ENCODE assay signal across 9 cellular contexts in the genomic region with DNA sequence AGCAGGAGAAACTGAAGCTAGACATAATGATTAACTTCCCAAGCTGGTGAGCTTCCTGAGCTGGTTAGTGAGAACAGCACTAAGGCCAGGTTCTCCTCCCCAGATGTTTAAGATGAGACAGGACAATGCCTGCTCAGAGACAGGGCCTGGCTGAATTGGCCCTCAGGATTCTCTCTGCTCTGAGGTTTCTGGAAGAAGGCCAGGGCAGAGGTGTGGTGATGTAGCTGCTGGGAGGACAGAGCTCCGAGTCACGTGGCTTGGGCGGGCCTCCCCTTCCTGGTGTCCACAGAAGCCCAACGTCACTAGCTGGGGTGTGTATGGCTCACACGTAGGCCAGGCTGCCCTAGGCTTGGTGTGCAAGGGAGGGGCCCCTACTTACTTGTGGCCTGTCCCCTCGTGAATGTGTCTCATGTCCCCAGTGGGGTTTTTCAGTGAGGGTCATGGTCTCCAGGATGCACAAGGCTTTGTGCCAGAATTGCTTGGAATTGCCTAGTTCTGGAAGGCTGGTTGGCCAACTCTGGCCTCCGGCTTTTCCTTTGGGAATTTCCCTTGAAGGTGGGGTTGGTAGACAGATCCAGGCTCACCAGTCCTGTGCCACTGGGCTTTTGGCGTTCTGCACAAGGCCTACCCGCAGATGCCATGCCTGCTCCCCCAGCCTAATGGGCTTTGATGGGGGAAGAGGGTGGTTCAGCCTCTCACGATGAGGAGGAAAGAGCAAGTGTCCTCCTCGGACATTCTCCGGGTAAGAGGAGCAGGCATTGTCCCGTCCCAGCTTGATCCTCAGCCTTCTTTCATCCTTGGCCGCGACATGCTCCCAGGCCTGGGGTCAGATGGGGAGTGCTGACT. TPM values are rescaled to one million over a fixed set of nuclear protein-coding genes. Genes with fewer than 3 reads are reported as not detected.
A peak's percentile ranks its signal among the peaks of the same experiment; 100 is the strongest.
DNase-seq lines count a peak whose midpoint lies in the region; ATAC-seq, FAIRE-seq and TF ChIP-seq lines count a peak whose summit lies in the region.
"Had no signal": no experiment of that assay in that cellular context is flagged by ENCODE, and none has a peak within 500 bp of the region (broad histone marks: within the 10 kb centered on the region; RNA-seq: fewer than 3 reads in every experiment).

No MANE protein-coding gene starts in this region.

- H3K36me3 ChIP-seq in K562 (ENCODE audit: control insufficient read depth, insufficient read depth, low read length) (no peaks in the 10 kb centered on the region), vagina (no peaks in the 10 kb centered on the region)

- H3K27ac ChIP-seq in K562 (ENCODE audit: extremely low read depth, low read depth, low read length) (no peak overlapping the region), vagina (peak overlapping the region; percentile 78)

- intact Hi-C loops in K562 (cut with micrococcal nuclease), result no loop called here
- intact Hi-C loops in vagina (cut with DNase I), result no loop called here

- H3K4me2 ChIP-seq in K562 (ENCODE audit: insufficient read depth, low read length), result peak overlapping the region; percentile 22; the same call in 1 of the 2 replicates

- H3K4me1 ChIP-seq in K562 (replicated peaks in 1 of 2; ENCODE audit: control insufficient read depth in 2 of 2, insufficient read depth in 2 of 2, low read length in 2 of 2) (peaks cover 9 to 15% of the 10 kb centered on the region in 2 experiments; a peak in 4 of 5 replicates), vagina (peaks cover 46% of the 10 kb centered on the region)

- CTCF ChIA-PET in K562 (lab: Yijun Ruan, JAX; ENCODE audit: low intra/inter-chr PET ratio), result no interaction called here

- no peak for TF ChIP-seq EP300 in K562 (IDR thresholded peaks at IDR 0.05; ENCODE audit: low read length)

- FAIRE-seq in K562 (lab: Jason Lieb, UNC), result peak; percentile 65

- peak; percentile 60 for DNase-seq in activated CD4-positive, CD25-positive, alpha-beta regulatory T cell treated with anti-CD3 and anti-CD28 coated beads, Interleukin-2, amount 50 U/mL, for 72 hours
- no peak for DNase-seq in activated CD4-positive, CD25-positive, alpha-beta regulatory T cell (lab: John Stamatoyannopoulos, UW)
- DNase-seq in NOMO-1 treated with dmso at 0.1 percent for 144 hours (lab: John Stamatoyannopoulos, UW; ENCODE audit: unreplicated experiment) (peak; percentile 60), K562 (ENCODE audit: extremely low read depth in 1 of 4, low spot score in 3 of 4) (peak; percentile 55 to 73 (median 67)), lung microvascular endothelial cell (ENCODE audit: low read depth in 2 of 2) (peak; percentile 58 to 94), vagina (ENCODE audit: extremely low spot score in 2 of 2) (no peak), UCSD-AML1 (lab: John Stamatoyannopoulos, UW; ENCODE audit: unreplicated experiment) (no peak)

- H3K9ac ChIP-seq in K562 (ENCODE audit: insufficient read depth in 1 of 2, low read depth in 2 of 2, low read length in 2 of 2), result no peak overlapping the region

- ATAC-seq in HG02840 (IDR thresholded peaks at IDR 0.05; ENCODE audit: low FRiP score, unreplicated experiment) (peak; percentile 50), K562 (peak; percentile 89)

- 7% methylated on average over 10 of the region's 15 CpGs for WGBS in K562 (ENCODE audit: insufficient coverage, low coverage, missing lambda C conversion rate)

- BruUV-seq in K562 (replicated peaks; lab: Mats Ljungman, UMichigan), result no TSS peak

- POLR2A ChIA-PET in K562 (lab: Yijun Ruan, JAX), result interaction anchor here (0.6 kb wide), 1 partner anchor 29 kb away, joined by 5 read pairs; no protein-coding TSS in a partner anchor

- no peak for TF ChIP-seq POLR2A in K562 (conservative IDR thresholded peaks at IDR 0.05)
- no peak for TF ChIP-seq POLR2A in vagina (IDR thresholded peaks at IDR 0.05)

- H3K27me3 ChIP-seq in K562 (ENCODE audit: control insufficient read depth in 2 of 2, insufficient read depth in 2 of 2, low read length in 2 of 2) (peaks cover 0 to 33% of the 10 kb centered on the region in 2 experiments; a peak in 3 of 5 replicates), vagina (no peaks in the 10 kb centered on the region)

- in situ Hi-C loops in K562 (cut with MboI), result no loop called here

- H3K79me2 ChIP-seq in K562 (ENCODE audit: control insufficient read depth, insufficient read depth, low read length), result no peaks in the 10 kb centered on the region

- no peak for TF ChIP-seq RAD21 in K562 (CRISPR knock-in tag; conservative IDR thresholded peaks at IDR 0.05 in 1 of 2, IDR thresholded peaks at IDR 0.05 in 1 of 2)

- no peak for TF ChIP-seq CTCF in K562 (IDR thresholded peaks at IDR 0.05 in 2 of 3, conservative IDR thresholded peaks at IDR 0.05 in 1 of 3; ENCODE audit: insufficient read depth in 2 of 3, low read depth in 1 of 3, low read length in 3 of 3)
- TF ChIP-seq CTCF in vagina (IDR thresholded peaks at IDR 0.05), result no peak

- peak overlapping the region; percentile 63; the same call in 1 of the 2 replicates for H2AFZ ChIP-seq in K562 (ENCODE audit: low read depth, low read length)

- H3K9me1 ChIP-seq in K562 (ENCODE audit: control insufficient read depth, insufficient read depth, low read length), result no peaks in the 10 kb centered on the region

- H3K9me3 ChIP-seq in K562 (replicated peaks; ENCODE audit: control insufficient read depth, insufficient read depth, low read depth, low read length) (no peaks in the 10 kb centered on the region), vagina (no peaks in the 10 kb centered on the region)

- H4K20me1 ChIP-seq in K562 (replicated peaks; ENCODE audit: control insufficient read depth, insufficient read depth, low read length), result no peaks in the 10 kb centered on the region; the same call in 1 of the 2 replicates

- no peak overlapping the region for H3K4me3 ChIP-seq in K562
- H3K4me3 ChIP-seq in vagina, result peak overlapping the region in 1 of 2 donors; percentile 38

TF ChIP-seq in K562, 482 proteins besides CTCF, POLR2A, EP300 and RAD21 (continues in another document):
- TF ChIP-seq ZNF589 (CRISPR knock-in tag; IDR thresholded peaks at IDR 0.05; ENCODE audit: low read depth), result 0 out of 2 replicates have a peak, but pooled peaks have one; percentile 14
- TF ChIP-seq CSDE1 (IDR thresholded peaks at IDR 0.05), result no peak

RNA-seq across cellular contexts. Expression of gene NOD2, which starts 3.4 kb away (rescaled TPM):
- total RNA-seq in K562 (2011; cell fraction: chromatin; rRNA removed; ENCODE audit: low replicate concordance), result not detected in 2 replicates
- total RNA-seq in K562 (2011; cell fraction: nucleolus; rRNA removed), result not detected in 2 replicates
- total RNA-seq in K562 (2011; cell fraction: nucleoplasm; rRNA removed), result not detected in 2 replicates
- total RNA-seq in K562 (2014; rRNA removed), result not detected in 2 replicates
- not detected in 2 replicates for total RNA-seq in K562 (2014; rRNA removed; fragmentation: Illumina TruSeq; extraction: Trizol)
- total RNA-seq in K562 (2015; rRNA removed; fragmentation: Illumina TruSeq; extraction: Trizol), result 0.04 TPM in 1 of 2 replicates, not detected in the other
- total RNA-seq in K562 (2021), result not detected in 2 replicates
- not detected in 2 replicates for polyA plus RNA-seq in K562 (2011; rRNA removed)
- polyA plus RNA-seq in K562 (2011; cell fraction: cytosol; rRNA removed), result not detected in 2 replicates
- not detected in 2 replicates for polyA plus RNA-seq in K562 (2011; cell fraction: nucleus; rRNA removed)
- polyA plus RNA-seq in K562 (2012), result 0.18 TPM in 1 of 2 replicates, not detected in the other
- polyA plus RNA-seq in K562 (2014; fragmentation: Illumina TruSeq; extraction: Trizol), result not detected in 2 replicates
- polyA plus RNA-seq in K562 (2014; fragmentation: Nextera tagmentation; extraction: Ambion mirVana), result not detected
- not detected in 2 replicates for polyA plus RNA-seq in K562 (2014; rRNA removed)
- polyA minus RNA-seq in K562 (2011; rRNA and poly(A)+ RNA removed), result 0.30 TPM in 1 of 2 replicates, not detected in the other
- not detected in 2 replicates for polyA minus RNA-seq in K562 (2011; cell fraction: cytosol; rRNA and poly(A)+ RNA removed)
- polyA minus RNA-seq in K562 (2011; cell fraction: nucleus; rRNA and poly(A)+ RNA removed), result not detected in 2 replicates
- total RNA-seq in lung microvascular endothelial cell, result 0.60 and 0.65 TPM in 2 replicates
- 43.5 TPM for total RNA-seq in vagina
- polyA plus RNA-seq: BJ had no signal

RNA-seq across cellular contexts. Expression of gene SNX20, which starts 15.7 kb away (rescaled TPM):
- total RNA-seq in K562 (2011; cell fraction: chromatin; rRNA removed; ENCODE audit: low replicate concordance), result not detected in 2 replicates
- total RNA-seq in K562 (2011; cell fraction: nucleolus; rRNA removed), result not detected in 2 replicates
- total RNA-seq in K562 (2011; cell fraction: nucleoplasm; rRNA removed), result not detected in 2 replicates
- not detected in 2 replicates for total RNA-seq in K562 (2014; rRNA removed)
- not detected in 2 replicates for total RNA-seq in K562 (2014; rRNA removed; fragmentation: Illumina TruSeq; extraction: Trizol)
- total RNA-seq in K562 (2015; rRNA removed; fragmentation: Illumina TruSeq; extraction: Trizol), result 0.04 TPM in 2 replicates
- total RNA-seq in K562 (2021), result 0.07 and 0.13 TPM in 2 replicates
- polyA plus RNA-seq in K562 (2011; rRNA removed), result not detected in 2 replicates
- not detected in 2 replicates for polyA plus RNA-seq in K562 (2011; cell fraction: cytosol; rRNA removed)
- polyA plus RNA-seq in K562 (2011; cell fraction: nucleus; rRNA removed), result not detected in 2 replicates
- 0.03 TPM in 1 of 2 replicates, not detected in the other for polyA plus RNA-seq in K562 (2012)
- not detected in 2 replicates for polyA plus RNA-seq in K562 (2014; fragmentation: Illumina TruSeq; extraction: Trizol)
- not detected for polyA plus RNA-seq in K562 (2014; fragmentation: Nextera tagmentation; extraction: Ambion mirVana)
- not detected in 2 replicates for polyA plus RNA-seq in K562 (2014; rRNA removed)
- polyA minus RNA-seq in K562 (2011; rRNA and poly(A)+ RNA removed), result not detected in 2 replicates
- polyA minus RNA-seq in K562 (2011; cell fraction: cytosol; rRNA and poly(A)+ RNA removed), result not detected in 2 replicates
- not detected in 2 replicates for polyA minus RNA-seq in K562 (2011; cell fraction: nucleus; rRNA and poly(A)+ RNA removed)
- total RNA-seq in lung microvascular endothelial cell, result under 0.01 and 0.20 TPM in 2 replicates
- 2.2 TPM for total RNA-seq in vagina
- polyA plus RNA-seq: BJ had no signal

RNA-seq across cellular contexts. Expression of gene CYLD, which starts 45.1 kb away (rescaled TPM):
- 8.0 and 30.7 TPM in 2 replicates for total RNA-seq in K562 (2011; cell fraction: chromatin; rRNA removed; ENCODE audit: low replicate concordance)
- total RNA-seq in K562 (2011; cell fraction: nucleolus; rRNA removed), result 4.3 and 6.3 TPM in 2 replicates
- 8.1 and 14.1 TPM in 2 replicates for total RNA-seq in K562 (2011; cell fraction: nucleoplasm; rRNA removed)
- total RNA-seq in K562 (2014; rRNA removed) (3.6 and 5.4 TPM in 2 replicates), K562 (2014; rRNA removed; fragmentation: Illumina TruSeq; extraction: Trizol) (6.8 and 7.6 TPM in 2 replicates), K562 (2015; rRNA removed; fragmentation: Illumina TruSeq; extraction: Trizol) (4.2 and 4.8 TPM in 2 replicates), K562 (2021) (6.2 and 6.4 TPM in 2 replicates), lung microvascular endothelial cell (22.0 and 32.1 TPM in 2 replicates), vagina (33.9 TPM)
- polyA plus RNA-seq in K562 (2011; rRNA removed) (3.7 and 7.4 TPM in 2 replicates), K562 (2014; fragmentation: Illumina TruSeq; extraction: Trizol) (5.3 and 5.8 TPM in 2 replicates), K562 (2014; fragmentation: Nextera tagmentation; extraction: Ambion mirVana) (1 to 10 TPM; 4.3 to 5.2 TPM), K562 (2014; rRNA removed) (2.8 and 3.4 TPM in 2 replicates)
- polyA plus RNA-seq in K562 (2011; cell fraction: cytosol; rRNA removed), result 1.5 and 2.0 TPM in 2 replicates
- polyA plus RNA-seq in K562 (2011; cell fraction: nucleus; rRNA removed), result 4.9 and 6.5 TPM in 2 replicates
- polyA plus RNA-seq in K562 (2012), result 3.8 and 5.5 TPM in 2 replicates
- polyA minus RNA-seq in K562 (2011; rRNA and poly(A)+ RNA removed), result 9.5 and 9.9 TPM in 2 replicates
- polyA minus RNA-seq in K562 (2011; cell fraction: cytosol; rRNA and poly(A)+ RNA removed), result 2.3 and 3.8 TPM in 2 replicates
- 11.0 and 15.2 TPM in 2 replicates for polyA minus RNA-seq in K562 (2011; cell fraction: nucleus; rRNA and poly(A)+ RNA removed)

Comparison
In these comparisons a context has a peak if more than half of its experiments do, and no peak if none do; other contexts are left out.
1. DNase-seq: peak in activated CD4-positive, CD25-positive, alpha-beta regulatory T cell treated with anti-CD3 and anti-CD28 coated beads, Interleukin-2, amount 50 U/mL, for 72 hours (single experiment), NOMO-1 treated with dmso at 0.1 percent for 144 hours (single experiment), K562 (4 of 4) and lung microvascular endothelial cell (2 of 2); none in activated CD4-positive, CD25-positive, alpha-beta regulatory T cell (0 of 4), vagina (0 of 2) and UCSD-AML1 (single experiment).
2. RNA of gene NOD2, which starts 3.4 kb away (total RNA-seq): 43.5 TPM in vagina (single experiment); 0.60 to 0.65 TPM in lung microvascular endothelial cell and 0.04 TPM in K562; every median in the first group is over 10 times any median in the second.